8 cellular contexts compared by ENCODE assay signal in the genomic region with DNA sequence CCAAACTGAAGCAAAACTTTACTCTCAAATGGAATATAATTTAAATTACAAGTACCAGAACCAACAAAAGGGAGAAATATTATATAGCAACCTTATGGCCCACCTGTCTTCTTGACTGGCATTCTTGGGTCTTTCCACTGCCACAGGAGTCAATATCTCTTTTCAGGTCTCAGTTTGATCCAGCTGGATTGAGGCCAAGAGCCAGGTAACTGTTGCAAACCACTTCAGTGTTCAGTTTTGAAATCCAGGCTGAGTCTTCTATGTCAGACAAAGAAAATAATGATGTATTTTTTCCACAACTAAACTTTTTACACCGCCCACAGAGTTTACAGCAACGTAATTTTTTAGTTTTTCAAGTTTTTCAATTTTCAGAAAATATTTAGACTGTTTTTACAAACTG. TPM values are rescaled to one million over a fixed set of nuclear protein-coding genes. Genes with fewer than 3 reads are reported as not detected.
DNase-seq lines count a peak whose midpoint lies in the region; ATAC-seq and TF ChIP-seq lines count a peak whose summit lies in the region.

No MANE protein-coding gene starts in this region.

- no peak for DNase-seq in CD8-positive, alpha-beta memory T cell
- DNase-seq in NCI-H1105 (lab: John Stamatoyannopoulos, UW) (peak; percentile 42), MCF 10A (ENCODE audit: unreplicated experiment) (peak; percentile 9), nephron progenitor cell (no peak), MV-4-11 (lab: John Stamatoyannopoulos, UW) (no peak)

- no peaks in the 10 kb centered on the region for H3K9me3 ChIP-seq in CD8-positive, alpha-beta memory T cell (ENCODE audit: low read length)

- H3K27me3 ChIP-seq in CD8-positive, alpha-beta memory T cell (ENCODE audit: insufficient read depth, low read length, poor library complexity, severe bottlenecking), result no peaks in the 10 kb centered on the region

- peaks cover 29% of the 10 kb centered on the region for H3K4me1 ChIP-seq in CD8-positive, alpha-beta memory T cell (ENCODE audit: insufficient read depth, low read length)

- BruUV-seq in MCF 10A (replicated peaks; lab: Mats Ljungman, UMichigan), result no TSS peak

- H3K27me3 Mint-ChIP-seq in CD8-positive, alpha-beta memory T cell, result no peaks in the 10 kb centered on the region
- H3K27me3 Mint-ChIP-seq in MCF 10A (ENCODE audit: insufficient read depth, unreplicated experiment) (no peaks in the 10 kb centered on the region), nephron progenitor cell (ENCODE audit: low read depth, poor library complexity) (peaks cover 5% of the 10 kb centered on the region)

- TF ChIP-seq CTCF in MCF 10A (IDR thresholded peaks at IDR 0.05; ENCODE audit: unreplicated experiment) (no peak), nephron progenitor cell (IDR thresholded peaks at IDR 0.05) (no peak)

- H3K9me3 Mint-ChIP-seq in CD8-positive, alpha-beta memory T cell, result no peaks in the 10 kb centered on the region
- H3K9me3 Mint-ChIP-seq in MCF 10A (ENCODE audit: unreplicated experiment), result no peaks in the 10 kb centered on the region
- no peaks in the 10 kb centered on the region for H3K9me3 Mint-ChIP-seq in nephron progenitor cell

- intact Hi-C loops in MCF 10A (cut with micrococcal nuclease), result loop anchor here (10.0 kb wide), 1 partner anchor 198 kb away; no protein-coding TSS in a partner anchor

- peaks cover 40 to 57% (median 49%) of the 10 kb centered on the region in 3 donors for H3K4me1 Mint-ChIP-seq in CD8-positive, alpha-beta memory T cell
- H3K4me1 Mint-ChIP-seq in MCF 10A (ENCODE audit: insufficient read depth, unreplicated experiment) (peaks cover 14% of the 10 kb centered on the region), nephron progenitor cell (peaks cover 29% of the 10 kb centered on the region)

- no peak overlapping the region for H3K4me3 ChIP-seq in CD8-positive, alpha-beta memory T cell (ENCODE audit: low read length)

- peaks cover 1 to 25% (median 4%) of the 10 kb centered on the region in 3 donors for H3K36me3 Mint-ChIP-seq in CD8-positive, alpha-beta memory T cell
- H3K36me3 Mint-ChIP-seq in MCF 10A (ENCODE audit: insufficient read depth, unreplicated experiment) (peaks cover 5% of the 10 kb centered on the region), nephron progenitor cell (ENCODE audit: low read depth) (peaks cover 6% of the 10 kb centered on the region)

- H3K36me3 ChIP-seq in CD8-positive, alpha-beta memory T cell (ENCODE audit: insufficient read depth, low read length), result no peaks in the 10 kb centered on the region

- POLR2A ChIA-PET in CD8-positive, alpha-beta memory T cell (lab: Charles Lee), result interaction anchor here (0.6 kb wide), 1 partner anchor 133 kb away, joined by 6 read pairs; no protein-coding TSS in a partner anchor
- POLR2A ChIA-PET in MCF 10A (lab: Yijun Ruan, JAX), result interaction anchor here (0.6 to 7.6 kb wide), 9 partner anchors 9 to 260 kb away, joined by 3 to 152 read pairs (median 3); a partner anchor contains a TSS

- peak overlapping the region; percentile 41 to 99 (median 94) for H3K4me3 Mint-ChIP-seq in CD8-positive, alpha-beta memory T cell
- H3K4me3 Mint-ChIP-seq in MCF 10A (ENCODE audit: unreplicated experiment), result peak overlapping the region; percentile 92
- peak overlapping the region; percentile 98 for H3K4me3 Mint-ChIP-seq in nephron progenitor cell

- CTCF ChIA-PET in CD8-positive, alpha-beta memory T cell (lab: Charles Lee), result interaction anchor here (1.0 kb wide), 1 partner anchor 22 kb away, joined by 3 read pairs; no protein-coding TSS in a partner anchor
- CTCF ChIA-PET in MCF 10A (lab: Yijun Ruan, JAX), result interaction anchor here (0.6 to 1.3 kb wide), 4 partner anchors 11 to 75 kb away, joined by 3 to 6 read pairs (median 4); a partner anchor contains a TSS

- H3K27ac Mint-ChIP-seq in CD8-positive, alpha-beta memory T cell, result peak overlapping the region in 5 of 8 donors; percentile 3 to 97 (median 96)
- no peak overlapping the region for H3K27ac Mint-ChIP-seq in MCF 10A (ENCODE audit: low read depth, unreplicated experiment)
- H3K27ac Mint-ChIP-seq in nephron progenitor cell, result no peak overlapping the region

- no peak for ATAC-seq in GM21576 (IDR thresholded peaks at IDR 0.05; ENCODE audit: unreplicated experiment)
- no peak for ATAC-seq in HG02840 (IDR thresholded peaks at IDR 0.05; ENCODE audit: low FRiP score, unreplicated experiment)
- no peak for ATAC-seq in GM18873 (IDR thresholded peaks at IDR 0.05; ENCODE audit: low FRiP score, unreplicated experiment)

- no peak overlapping the region for H3K27ac ChIP-seq in CD8-positive, alpha-beta memory T cell (ENCODE audit: low read depth, low read length)

RNA-seq across cellular contexts. Expression of a gene that starts 0.6 kb away (rescaled TPM):
- total RNA-seq in CD8-positive, alpha-beta memory T cell, result 1 to 10 TPM; 1.3 to 1.5 TPM
- polyA plus RNA-seq in CD8-positive, alpha-beta memory T cell, result 0.81 TPM
- total RNA-seq in MCF 10A (2022), result 0.26 and 0.54 TPM in 2 replicates

RNA-seq across cellular contexts. Expression of a gene that starts 1.9 kb away (rescaled TPM):
- total RNA-seq in CD8-positive, alpha-beta memory T cell, result 10 to 100 TPM; 48.3 to 52.0 TPM
- polyA plus RNA-seq in CD8-positive, alpha-beta memory T cell, result 58.1 TPM
- 38.4 and 50.4 TPM in 2 replicates for total RNA-seq in MCF 10A (2022)

RNA-seq across cellular contexts. Expression of a gene that starts 21.3 kb away (rescaled TPM):
- total RNA-seq in CD8-positive, alpha-beta memory T cell, result 10 to 100 TPM; 70.0 to 73.0 TPM
- polyA plus RNA-seq in CD8-positive, alpha-beta memory T cell, result 72.3 TPM
- 33.5 and 34.9 TPM in 2 replicates for total RNA-seq in MCF 10A (2022)

RNA-seq across cellular contexts. Expression of a gene that starts 38.4 kb away (rescaled TPM):
- 10 to 100 TPM; 45.0 to 45.1 TPM for total RNA-seq in CD8-positive, alpha-beta memory T cell
- 14.7 TPM for polyA plus RNA-seq in CD8-positive, alpha-beta memory T cell
- 34.3 and 36.0 TPM in 2 replicates for total RNA-seq in MCF 10A (2022)

RNA-seq across cellular contexts. Expression of a gene that starts 59.5 kb away (rescaled TPM):
- under 1 TPM; 0.20 to 0.22 TPM for total RNA-seq in CD8-positive, alpha-beta memory T cell
- polyA plus RNA-seq in CD8-positive, alpha-beta memory T cell, result not detected
- total RNA-seq in MCF 10A (2022), result not detected in 2 replicates

Comparison
In these comparisons a context has a peak if more than half of its experiments do, and no peak if none do; other contexts are left out.
1. DNase-seq: peak in NCI-H1105 (single experiment) and MCF 10A (single experiment); none in CD8-positive, alpha-beta memory T cell (0 of 5), nephron progenitor cell (single experiment) and MV-4-11 (single experiment).
2. H3K27ac Mint-ChIP-seq: peak in CD8-positive, alpha-beta memory T cell (5 of 8); none in MCF 10A (single experiment) and nephron progenitor cell (single experiment).
3. Peak in every context shown above with its lines, with median percentiles within 50 percentile points of each other: H3K4me3 Mint-ChIP-seq.